1 cellular context compared by ENCODE assay signal in the genomic region with DNA sequence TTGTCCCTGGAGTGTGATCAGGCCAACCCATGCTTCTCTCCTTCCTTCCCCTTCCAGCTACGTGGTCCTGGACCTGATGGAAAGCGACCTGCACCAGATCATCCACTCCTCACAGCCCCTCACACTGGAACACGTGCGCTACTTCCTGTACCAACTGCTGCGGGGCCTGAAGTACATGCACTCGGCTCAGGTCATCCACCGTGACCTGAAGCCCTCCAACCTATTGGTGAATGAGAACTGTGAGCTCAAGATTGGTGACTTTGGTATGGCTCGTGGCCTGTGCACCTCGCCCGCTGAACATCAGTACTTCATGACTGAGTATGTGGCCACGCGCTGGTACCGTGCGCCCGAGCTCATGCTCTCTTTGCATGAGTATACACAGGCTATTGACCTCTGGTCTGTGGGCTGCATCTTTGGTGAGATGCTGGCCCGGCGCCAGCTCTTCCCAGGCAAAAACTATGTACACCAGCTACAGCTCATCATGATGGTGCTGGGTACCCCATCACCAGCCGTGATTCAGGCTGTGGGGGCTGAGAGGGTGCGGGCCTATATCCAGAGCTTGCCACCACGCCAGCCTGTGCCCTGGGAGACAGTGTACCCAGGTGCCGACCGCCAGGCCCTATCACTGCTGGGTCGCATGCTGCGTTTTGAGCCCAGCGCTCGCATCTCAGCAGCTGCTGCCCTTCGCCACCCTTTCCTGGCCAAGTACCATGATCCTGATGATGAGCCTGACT.
A peak's percentile ranks its signal among the peaks of the same experiment; 100 is the strongest.
TF ChIP-seq lines count a peak whose summit lies in the region.

No MANE protein-coding gene starts in this region.

TF ChIP-seq in HEK293, 187 proteins besides CTCF, POLR2A, EP300 and RAD21 (continued from another document):
- TF ChIP-seq ZSCAN18 (tag by site-specific recombination; IDR thresholded peaks at IDR 0.05) (no peak), HIC1 (tag by site-specific recombination; IDR thresholded peaks at IDR 0.05) (0 out of 2 replicates have a peak, but pooled peaks have one; percentile 35), MYNN (tag by site-specific recombination; IDR thresholded peaks at IDR 0.05; ENCODE audit: borderline replicate concordance) (no peak), ZNF792 (tag by site-specific recombination; IDR thresholded peaks at IDR 0.05) (no peak)
- TF ChIP-seq, protein P1, sequence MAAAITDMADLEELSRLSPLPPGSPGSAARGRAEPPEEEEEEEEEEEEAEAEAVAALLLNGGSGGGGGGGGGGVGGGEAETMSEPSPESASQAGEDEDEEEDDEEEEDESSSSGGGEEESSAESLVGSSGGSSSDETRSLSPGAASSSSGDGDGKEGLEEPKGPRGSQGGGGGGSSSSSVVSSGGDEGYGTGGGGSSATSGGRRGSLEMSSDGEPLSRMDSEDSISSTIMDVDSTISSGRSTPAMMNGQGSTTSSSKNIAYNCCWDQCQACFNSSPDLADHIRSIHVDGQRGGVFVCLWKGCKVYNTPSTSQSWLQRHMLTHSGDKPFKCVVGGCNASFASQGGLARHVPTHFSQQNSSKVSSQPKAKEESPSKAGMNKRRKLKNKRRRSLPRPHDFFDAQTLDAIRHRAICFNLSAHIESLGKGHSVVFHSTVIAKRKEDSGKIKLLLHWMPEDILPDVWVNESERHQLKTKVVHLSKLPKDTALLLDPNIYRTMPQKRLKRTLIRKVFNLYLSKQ (tag by site-specific recombination; IDR thresholded peaks at IDR 0.05; ENCODE audit: borderline replicate concordance) = no peak
